In the genomic region with DNA sequence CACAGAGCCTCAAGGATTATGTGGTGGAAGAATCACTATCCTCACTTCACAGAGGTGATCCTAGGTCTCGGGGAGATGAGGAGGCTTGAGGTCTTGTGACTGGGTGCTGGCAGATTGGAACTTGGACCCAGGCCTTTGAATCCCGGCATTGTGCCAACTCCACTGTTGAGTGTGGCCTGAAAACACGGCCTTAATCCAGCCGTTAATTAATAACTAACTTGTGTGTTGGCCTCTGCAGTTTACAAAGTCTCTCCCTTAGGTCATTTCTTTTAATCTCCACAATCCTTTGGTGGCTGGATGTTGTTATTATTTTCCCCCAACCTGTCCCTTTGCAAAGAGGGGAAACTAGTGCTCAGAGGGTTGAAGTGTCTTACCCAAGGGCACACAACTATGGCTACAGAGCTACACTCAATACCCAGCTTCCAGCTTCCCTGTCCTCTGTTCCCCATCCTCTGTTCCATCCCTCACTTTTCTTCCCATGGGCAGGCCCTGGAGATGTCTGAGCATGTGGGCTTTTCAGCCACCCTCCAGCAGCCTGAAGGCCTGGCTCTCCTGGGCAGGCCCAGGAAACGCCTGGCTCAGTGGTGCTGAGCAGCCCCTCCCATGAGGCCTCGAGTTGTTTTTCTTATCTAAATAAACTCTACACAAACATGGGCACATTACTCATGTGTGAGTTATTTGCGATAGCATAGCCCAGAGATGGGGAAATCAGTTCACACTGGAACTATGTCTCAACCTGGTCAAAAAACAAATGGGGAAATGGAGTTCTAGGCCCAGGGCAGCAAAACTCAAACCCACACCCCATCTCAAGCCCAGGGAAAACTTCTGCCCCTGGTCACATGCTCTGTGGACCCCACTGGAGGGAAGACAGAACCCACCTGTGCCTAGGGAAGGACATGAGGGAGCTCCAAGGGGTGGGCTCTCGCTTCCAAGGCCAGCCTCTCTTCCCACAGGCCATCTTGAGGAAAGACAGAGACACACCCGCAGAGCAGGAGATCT, we compare ENCODE assay signal across 1 cellular context.
TF ChIP-seq lines count a peak whose summit lies in the region.

No MANE protein-coding gene starts in this region.

TF ChIP-seq in HepG2, 621 proteins besides CTCF, POLR2A, EP300 and RAD21 (continued from another document and continues in another):
- TF ChIP-seq, protein P1, sequence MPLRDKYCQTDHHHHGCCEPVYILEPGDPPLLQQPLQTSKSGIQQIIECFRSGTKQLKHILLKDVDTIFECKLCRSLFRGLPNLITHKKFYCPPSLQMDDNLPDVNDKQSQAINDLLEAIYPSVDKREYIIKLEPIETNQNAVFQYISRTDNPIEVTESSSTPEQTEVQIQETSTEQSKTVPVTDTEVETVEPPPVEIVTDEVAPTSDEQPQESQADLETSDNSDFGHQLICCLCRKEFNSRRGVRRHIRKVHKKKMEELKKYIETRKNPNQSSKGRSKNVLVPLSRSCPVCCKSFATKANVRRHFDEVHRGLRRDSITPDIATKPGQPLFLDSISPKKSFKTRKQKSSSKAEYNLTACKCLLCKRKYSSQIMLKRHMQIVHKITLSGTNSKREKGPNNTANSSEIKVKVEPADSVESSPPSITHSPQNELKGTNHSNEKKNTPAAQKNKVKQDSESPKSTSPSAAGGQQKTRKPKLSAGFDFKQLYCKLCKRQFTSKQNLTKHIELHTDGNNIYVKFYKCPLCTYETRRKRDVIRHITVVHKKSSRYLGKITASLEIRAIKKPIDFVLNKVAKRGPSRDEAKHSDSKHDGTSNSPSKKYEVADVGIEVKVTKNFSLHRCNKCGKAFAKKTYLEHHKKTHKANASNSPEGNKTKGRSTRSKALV (CRISPR knock-in tag; IDR thresholded peaks at IDR 0.05): no peak
- no peak for TF ChIP-seq KDM3A (CRISPR knock-in tag; IDR thresholded peaks at IDR 0.05; ENCODE audit: low read depth)
- no peak; the same call in 1 of the 2 replicates for TF ChIP-seq ZNF598 (CRISPR knock-in tag; IDR thresholded peaks at IDR 0.05; ENCODE audit: borderline replicate concordance)
- TF ChIP-seq, protein P2, sequence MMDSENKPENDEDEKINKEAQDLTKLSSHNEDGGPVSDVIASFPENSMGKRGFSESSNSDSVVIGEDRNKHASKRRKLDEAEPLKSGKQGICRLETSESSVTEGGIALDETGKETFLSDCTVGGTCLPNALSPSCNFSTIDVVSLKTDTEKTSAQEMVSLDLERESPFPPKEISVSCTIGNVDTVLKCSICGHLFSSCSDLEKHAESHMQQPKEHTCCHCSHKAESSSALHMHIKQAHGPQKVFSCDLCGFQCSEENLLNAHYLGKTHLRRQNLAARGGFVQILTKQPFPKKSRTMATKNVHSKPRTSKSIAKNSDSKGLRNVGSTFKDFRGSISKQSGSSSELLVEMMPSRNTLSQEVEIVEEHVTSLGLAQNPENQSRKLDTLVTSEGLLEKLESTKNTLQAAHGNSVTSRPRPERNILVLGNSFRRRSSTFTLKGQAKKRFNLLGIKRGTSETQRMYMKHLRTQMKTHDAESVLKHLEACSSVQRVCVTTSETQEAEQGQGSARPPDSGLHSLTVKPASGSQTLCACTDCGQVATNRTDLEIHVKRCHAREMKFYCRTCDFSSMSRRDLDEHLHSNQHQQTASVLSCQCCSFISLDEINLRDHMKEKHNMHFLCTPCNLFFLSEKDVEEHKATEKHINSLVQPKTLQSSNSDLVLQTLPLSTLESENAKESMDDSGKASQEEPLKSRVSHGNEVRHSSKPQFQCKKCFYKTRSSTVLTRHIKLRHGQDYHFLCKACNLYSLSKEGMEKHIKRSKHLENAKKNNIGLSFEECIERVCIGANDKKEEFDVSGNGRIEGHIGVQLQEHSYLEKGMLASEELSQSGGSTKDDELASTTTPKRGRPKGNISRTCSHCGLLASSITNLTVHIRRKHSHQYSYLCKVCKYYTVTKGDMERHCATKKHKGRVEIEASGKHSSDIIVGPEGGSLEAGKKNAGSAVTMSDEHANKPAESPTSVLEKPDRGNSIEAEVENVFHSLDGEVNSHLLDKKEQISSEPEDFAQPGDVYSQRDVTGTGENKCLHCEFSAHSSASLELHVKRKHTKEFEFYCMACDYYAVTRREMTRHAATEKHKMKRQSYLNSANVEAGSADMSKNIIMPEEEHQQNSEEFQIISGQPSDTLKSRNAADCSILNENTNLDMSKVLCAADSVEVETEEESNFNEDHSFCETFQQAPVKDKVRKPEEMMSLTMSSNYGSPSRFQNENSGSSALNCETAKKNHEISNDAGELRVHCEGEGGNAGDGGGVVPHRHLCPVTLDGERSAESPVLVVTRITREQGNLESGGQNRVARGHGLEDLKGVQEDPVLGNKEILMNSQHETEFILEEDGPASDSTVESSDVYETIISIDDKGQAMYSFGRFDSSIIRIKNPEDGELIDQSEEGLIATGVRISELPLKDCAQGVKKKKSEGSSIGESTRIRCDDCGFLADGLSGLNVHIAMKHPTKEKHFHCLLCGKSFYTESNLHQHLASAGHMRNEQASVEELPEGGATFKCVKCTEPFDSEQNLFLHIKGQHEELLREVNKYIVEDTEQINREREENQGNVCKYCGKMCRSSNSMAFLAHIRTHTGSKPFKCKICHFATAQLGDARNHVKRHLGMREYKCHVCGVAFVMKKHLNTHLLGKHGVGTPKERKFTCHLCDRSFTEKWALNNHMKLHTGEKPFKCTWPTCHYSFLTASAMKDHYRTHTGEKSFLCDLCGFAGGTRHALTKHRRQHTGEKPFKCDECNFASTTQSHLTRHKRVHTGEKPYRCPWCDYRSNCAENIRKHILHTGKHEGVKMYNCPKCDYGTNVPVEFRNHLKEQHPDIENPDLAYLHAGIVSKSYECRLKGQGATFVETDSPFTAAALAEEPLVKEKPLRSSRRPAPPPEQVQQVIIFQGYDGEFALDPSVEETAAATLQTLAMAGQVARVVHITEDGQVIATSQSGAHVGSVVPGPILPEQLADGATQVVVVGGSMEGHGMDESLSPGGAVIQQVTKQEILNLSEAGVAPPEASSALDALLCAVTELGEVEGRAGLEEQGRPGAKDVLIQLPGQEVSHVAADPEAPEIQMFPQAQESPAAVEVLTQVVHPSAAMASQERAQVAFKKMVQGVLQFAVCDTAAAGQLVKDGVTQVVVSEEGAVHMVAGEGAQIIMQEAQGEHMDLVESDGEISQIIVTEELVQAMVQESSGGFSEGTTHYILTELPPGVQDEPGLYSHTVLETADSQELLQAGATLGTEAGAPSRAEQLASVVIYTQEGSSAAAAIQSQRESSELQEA (CRISPR knock-in tag; IDR thresholded peaks at IDR 0.05; ENCODE audit: not compliant biosample characterization): no peak
- TF ChIP-seq, protein P3, sequence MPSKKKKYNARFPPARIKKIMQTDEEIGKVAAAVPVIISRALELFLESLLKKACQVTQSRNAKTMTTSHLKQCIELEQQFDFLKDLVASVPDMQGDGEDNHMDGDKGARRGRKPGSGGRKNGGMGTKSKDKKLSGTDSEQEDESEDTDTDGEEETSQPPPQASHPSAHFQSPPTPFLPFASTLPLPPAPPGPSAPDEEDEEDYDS (CRISPR knock-in tag; IDR thresholded peaks at IDR 0.05): peak; percentile 19
- TF ChIP-seq, protein P4, sequence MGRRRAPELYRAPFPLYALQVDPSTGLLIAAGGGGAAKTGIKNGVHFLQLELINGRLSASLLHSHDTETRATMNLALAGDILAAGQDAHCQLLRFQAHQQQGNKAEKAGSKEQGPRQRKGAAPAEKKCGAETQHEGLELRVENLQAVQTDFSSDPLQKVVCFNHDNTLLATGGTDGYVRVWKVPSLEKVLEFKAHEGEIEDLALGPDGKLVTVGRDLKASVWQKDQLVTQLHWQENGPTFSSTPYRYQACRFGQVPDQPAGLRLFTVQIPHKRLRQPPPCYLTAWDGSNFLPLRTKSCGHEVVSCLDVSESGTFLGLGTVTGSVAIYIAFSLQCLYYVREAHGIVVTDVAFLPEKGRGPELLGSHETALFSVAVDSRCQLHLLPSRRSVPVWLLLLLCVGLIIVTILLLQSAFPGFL (CRISPR knock-in tag; IDR thresholded peaks at IDR 0.05): no peak
- TF ChIP-seq ZSCAN30 (CRISPR knock-in tag; IDR thresholded peaks at IDR 0.05): no peak
- TF ChIP-seq POLR2G (IDR thresholded peaks at IDR 0.05; ENCODE audit: low read depth, low read length): peak; percentile 76
- no peak for TF ChIP-seq ZNF160 (CRISPR knock-in tag; IDR thresholded peaks at IDR 0.05)
- TF ChIP-seq PTBP1 (IDR thresholded peaks at IDR 0.05; ENCODE audit: low read depth, low read length, poor library complexity, severe bottlenecking): no peak
- no peak for TF ChIP-seq ZNF296 (CRISPR knock-in tag; conservative IDR thresholded peaks at IDR 0.05)
- TF ChIP-seq, protein P5, sequence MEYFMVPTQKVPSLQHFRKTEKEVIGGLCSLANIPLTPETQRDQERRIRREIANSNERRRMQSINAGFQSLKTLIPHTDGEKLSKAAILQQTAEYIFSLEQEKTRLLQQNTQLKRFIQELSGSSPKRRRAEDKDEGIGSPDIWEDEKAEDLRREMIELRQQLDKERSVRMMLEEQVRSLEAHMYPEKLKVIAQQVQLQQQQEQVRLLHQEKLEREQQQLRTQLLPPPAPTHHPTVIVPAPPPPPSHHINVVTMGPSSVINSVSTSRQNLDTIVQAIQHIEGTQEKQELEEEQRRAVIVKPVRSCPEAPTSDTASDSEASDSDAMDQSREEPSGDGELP (IDR thresholded peaks at IDR 0.05; ENCODE audit: borderline replicate concordance, low read depth): peak; percentile 36; the same call in 1 of the 2 replicates
- TF ChIP-seq SP5 (CRISPR knock-in tag; IDR thresholded peaks at IDR 0.05; ENCODE audit: borderline replicate concordance, low read depth): peak; percentile 73
- TF ChIP-seq GTF2F1 (IDR thresholded peaks at IDR 0.05; ENCODE audit: low read length): no peak
- TF ChIP-seq NFE2L2 (IDR thresholded peaks at IDR 0.05; ENCODE audit: low read length): no peak
- no peak for TF ChIP-seq FOXM1 (CRISPR knock-in tag; IDR thresholded peaks at IDR 0.05)
- TF ChIP-seq NBN (conservative IDR thresholded peaks at IDR 0.05): no peak
- TF ChIP-seq BRCA1 (CRISPR knock-in tag; IDR thresholded peaks at IDR 0.05): 0 out of 2 replicates have a peak, but pooled peaks have one; percentile 61
- TF ChIP-seq MTA1 (CRISPR knock-in tag; IDR thresholded peaks at IDR 0.05; ENCODE audit: borderline replicate concordance): 0 out of 2 replicates have a peak, but pooled peaks have one; percentile 30
- no peak for TF ChIP-seq ZNF432 (CRISPR knock-in tag; IDR thresholded peaks at IDR 0.05; ENCODE audit: borderline replicate concordance)
- no peak for TF ChIP-seq NR1H2 (CRISPR knock-in tag; IDR thresholded peaks at IDR 0.05; ENCODE audit: borderline replicate concordance, low read depth)
- TF ChIP-seq NR3C1 (CRISPR knock-in tag; IDR thresholded peaks at IDR 0.05): no peak
- TF ChIP-seq PRMT3 (CRISPR knock-in tag; IDR thresholded peaks at IDR 0.05; ENCODE audit: borderline replicate concordance, low read depth): no peak
- TF ChIP-seq ZNF704 (CRISPR knock-in tag; IDR thresholded peaks at IDR 0.05; ENCODE audit: borderline replicate concordance): no peak
- TF ChIP-seq NR2C2 (CRISPR knock-in tag; IDR thresholded peaks at IDR 0.05; ENCODE audit: borderline replicate concordance): peak; percentile 34; the same call in 1 of the 2 replicates
- TF ChIP-seq HMG20B (CRISPR knock-in tag; conservative IDR thresholded peaks at IDR 0.05): 0 out of 2 replicates have a peak, but pooled peaks have one; percentile 44
- TF ChIP-seq ZUFSP (CRISPR knock-in tag; IDR thresholded peaks at IDR 0.05; ENCODE audit: borderline replicate concordance): no peak
- TF ChIP-seq ELF4 (CRISPR knock-in tag; IDR thresholded peaks at IDR 0.05; ENCODE audit: borderline replicate concordance): 0 out of 2 replicates have a peak, but pooled peaks have one; percentile 37
- TF ChIP-seq FOXK2 (IDR thresholded peaks at IDR 0.05): no peak
- TF ChIP-seq MAFG (CRISPR knock-in tag; IDR thresholded peaks at IDR 0.05): no peak
- 0 out of 2 replicates have a peak, but pooled peaks have one; percentile 8 for TF ChIP-seq ZNF749 (CRISPR knock-in tag; IDR thresholded peaks at IDR 0.05; ENCODE audit: borderline replicate concordance)
- no peak for TF ChIP-seq ZNF605 (CRISPR knock-in tag; IDR thresholded peaks at IDR 0.05)
- no peak for TF ChIP-seq ZNF124 (CRISPR knock-in tag; IDR thresholded peaks at IDR 0.05)
- TF ChIP-seq ZNF484 (CRISPR knock-in tag; IDR thresholded peaks at IDR 0.05; ENCODE audit: borderline replicate concordance, low read depth): no peak
- TF ChIP-seq NFE2 (CRISPR knock-in tag; IDR thresholded peaks at IDR 0.05): no peak
- no peak for TF ChIP-seq ZNF512 (CRISPR knock-in tag; IDR thresholded peaks at IDR 0.05)
- TF ChIP-seq ZSCAN9 (CRISPR knock-in tag; IDR thresholded peaks at IDR 0.05; ENCODE audit: borderline replicate concordance): no peak; the same call in 1 of the 2 replicates
- TF ChIP-seq CEBPB (IDR thresholded peaks at IDR 0.05; ENCODE audit: borderline replicate concordance, low read depth, low read length): peak; percentile 96
- TF ChIP-seq TBX3 (IDR thresholded peaks at IDR 0.05; ENCODE audit: borderline replicate concordance): peak; percentile 62; the same call in 1 of the 2 replicates
- no peak for TF ChIP-seq ZNF83 (CRISPR knock-in tag; IDR thresholded peaks at IDR 0.05; ENCODE audit: borderline replicate concordance)
- no peak for TF ChIP-seq PLRG1 (conservative IDR thresholded peaks at IDR 0.05)
